Comparison of ENCODE assay signal across 8 cellular contexts in the genomic region with DNA sequence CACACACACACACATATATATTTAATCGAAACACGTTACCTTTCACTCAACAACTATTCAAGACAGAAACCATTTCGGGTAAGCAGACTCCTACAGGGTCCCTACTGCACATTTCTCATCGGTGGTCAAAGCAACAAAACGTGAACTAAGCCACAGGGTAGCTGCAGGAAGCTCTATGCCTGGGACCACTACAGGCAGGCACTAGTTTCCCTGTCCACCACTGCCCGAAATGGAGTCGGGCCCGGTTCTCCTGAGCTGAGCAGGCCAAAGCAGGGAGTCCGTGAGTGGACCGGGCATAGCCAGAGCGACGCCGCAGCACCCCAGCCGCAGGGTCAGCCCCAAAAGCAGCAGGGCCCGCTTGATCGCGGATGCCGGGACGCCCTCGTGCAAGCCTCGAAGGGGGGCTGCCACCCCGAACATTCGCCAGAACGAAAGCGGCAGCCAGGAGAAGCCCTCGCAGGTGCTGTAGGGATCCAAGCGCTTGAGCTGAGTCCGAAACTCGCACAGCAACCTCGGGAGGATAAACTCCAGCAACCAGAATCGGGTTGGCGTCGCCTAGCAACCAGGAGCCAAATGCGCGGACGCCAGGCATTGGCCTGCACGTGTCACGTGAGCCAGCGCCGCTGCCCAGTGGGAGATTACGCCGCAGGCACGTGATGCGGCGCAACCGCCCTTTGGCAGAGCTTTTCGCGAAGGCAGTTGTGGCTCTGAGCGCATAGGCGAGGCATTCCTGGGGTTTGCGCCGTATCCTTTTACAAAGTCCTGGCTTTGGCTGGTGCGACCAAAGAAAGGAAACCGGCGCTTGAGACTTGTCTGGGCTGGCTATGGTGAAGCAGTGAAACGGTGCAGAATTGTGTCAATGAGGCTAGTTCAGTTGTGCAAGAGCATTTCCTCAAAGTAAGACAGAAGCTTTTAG. TPM values are rescaled to one million over a fixed set of nuclear protein-coding genes. Genes with fewer than 3 reads are reported as not detected.
DNase-seq lines count a peak whose midpoint lies in the region; ATAC-seq lines count a peak whose summit lies in the region.

No MANE protein-coding gene starts in this region.

- no peaks in the 10 kb centered on the region for H3K36me3 ChIP-seq in CD4-positive, alpha-beta memory T cell (ENCODE audit: insufficient read depth, low read length)

- POLR2A ChIA-PET in CD4-positive, alpha-beta memory T cell (lab: Charles Lee; ENCODE audit: partially characterized antibody): interaction anchor here (0.7 to 3.3 kb wide), 15 partner anchors 9 to 373 kb away, joined by 3 to 43 read pairs (median 5); a partner anchor contains a TSS

- H3K27ac ChIP-seq in CD4-positive, alpha-beta memory T cell (ENCODE audit: low read depth, low read length): peak overlapping the region; percentile 61

- H3K27me3 ChIP-seq in CD4-positive, alpha-beta memory T cell (ENCODE audit: insufficient read depth, low read length): no peaks in the 10 kb centered on the region

- peak overlapping the region; percentile 38 to 95 for H3K4me3 ChIP-seq in CD4-positive, alpha-beta memory T cell (ENCODE audit: low read length in 2 of 2)

- H3K27ac Mint-ChIP-seq in CD4-positive, alpha-beta memory T cell: peak overlapping the region; percentile 63 to 91 (median 88)

- DNase-seq in CD4-positive, alpha-beta memory T cell: peak; percentile 90 to 95 (median 92)
- peak; percentile 98 for DNase-seq in HPDE6-E6E7 (ENCODE audit: extremely low spot score)
- peak; percentile 89 for DNase-seq in NOMO-1 treated with dmso at 0.1 percent for 144 hours (lab: John Stamatoyannopoulos, UW; ENCODE audit: unreplicated experiment)
- DNase-seq in activated T-cell treated with anti-CD3 and anti-CD28 coated beads for 4 hours: peak; percentile 82
- peak; percentile 98 for DNase-seq in epidermal melanocyte (ENCODE audit: insufficient read length, low spot score)
- peak; percentile 97 for DNase-seq in midbrain (lab: John Stamatoyannopoulos, UW)
- DNase-seq in stimulated activated CD8-positive, alpha-beta memory T cell treated with anti-CD3 and anti-CD28 coated beads, Interleukin-15, amount 100 ng/mL, for 24 hours (ENCODE audit: low read depth): peak; percentile 68

- CTCF ChIA-PET in CD4-positive, alpha-beta memory T cell (lab: Charles Lee; ENCODE audit: partially characterized antibody): interaction anchor here (0.7 to 1.7 kb wide), 8 partner anchors 9 to 220 kb away, joined by 3 to 5 read pairs (median 3); a partner anchor contains a TSS

- intact Hi-C loops in CD4-positive, alpha-beta memory T cell (cut with micrococcal nuclease): loop anchor here (1.0 to 2.0 kb wide), 3 partner anchors 14 to 79 kb away; a partner anchor contains a TSS

- H3K4me3 Mint-ChIP-seq in CD4-positive, alpha-beta memory T cell: peak overlapping the region; percentile 65 to 86 (median 83)

- H3K9me3 ChIP-seq in CD4-positive, alpha-beta memory T cell (ENCODE audit: control insufficient read depth in 1 of 2, low read length in 2 of 2): no peaks in the 10 kb centered on the region

- H3K9me3 Mint-ChIP-seq in CD4-positive, alpha-beta memory T cell: no peaks in the 10 kb centered on the region

- no peaks in the 10 kb centered on the region for H3K36me3 Mint-ChIP-seq in CD4-positive, alpha-beta memory T cell

- H3K4me1 Mint-ChIP-seq in CD4-positive, alpha-beta memory T cell: peaks cover 5 to 17% (median 10%) of the 10 kb centered on the region in 4 donors

- H3K27me3 Mint-ChIP-seq in CD4-positive, alpha-beta memory T cell: no peaks in the 10 kb centered on the region

- peaks cover 11% of the 10 kb centered on the region for H3K4me1 ChIP-seq in CD4-positive, alpha-beta memory T cell (ENCODE audit: insufficient read depth, low read length)

- ATAC-seq in GM19455 (IDR thresholded peaks at IDR 0.05; ENCODE audit: unreplicated experiment): peak; percentile 97

RNA-seq across cellular contexts. Expression of a gene that starts 13.9 kb away (rescaled TPM):
- 10 to 100 TPM; 46.2 to 47.6 TPM for total RNA-seq in CD4-positive, alpha-beta memory T cell
- 1 to 10 TPM; 1.0 to 5.2 TPM for polyA plus RNA-seq in CD4-positive, alpha-beta memory T cell

RNA-seq across cellular contexts. Expression of a gene that starts 18.5 kb away (rescaled TPM):
- total RNA-seq in CD4-positive, alpha-beta memory T cell: 1 to 10 TPM; 3.3 to 3.6 TPM
- 1 to 10 TPM; 6.1 to 7.1 TPM for polyA plus RNA-seq in CD4-positive, alpha-beta memory T cell

Comparison
In these comparisons a context has a peak if more than half of its experiments do, and no peak if none do; other contexts are left out.
1. Peak in every context shown above with its lines: DNase-seq, ATAC-seq, H3K4me3 ChIP-seq and H3K27ac ChIP-seq.